ENCODE assay signal across 21 cellular contexts in genomic region chr4:25590171-25590570, GRCh38.
DNase-seq lines count a peak whose midpoint lies in the region; ATAC-seq and TF ChIP-seq lines count a peak whose summit lies in the region.
"Had no signal": no experiment of that assay in that cellular context is flagged by ENCODE, and none has a peak within 500 bp of the region (broad histone marks: within the 10 kb centered on the region; RNA-seq: fewer than 3 reads in every experiment).

No MANE protein-coding gene starts in this region.

- H3K36me3 ChIP-seq in MM.1S (replicated peaks; ENCODE audit: insufficient read depth, low read length), result no peaks in the 10 kb centered on the region
- H3K36me3 ChIP-seq: BLaER1 treated with 17β-estradiol and CSF1 and Interleukin-3, amounts not matched to agents 10 nM and 100 nM had no signal

- no peaks in the 10 kb centered on the region for H3K27me3 ChIP-seq in MM.1S (replicated peaks; ENCODE audit: insufficient read depth, low read length)
- H3K27me3 ChIP-seq: BLaER1 treated with 17β-estradiol and CSF1 and Interleukin-3, amounts not matched to agents 10 nM and 100 nM had no signal

- H4K20me1 ChIP-seq in MM.1S (ENCODE audit: insufficient read depth, low read length), result no peaks in the 10 kb centered on the region
- H4K20me1 ChIP-seq: BLaER1 treated with 17β-estradiol and CSF1 and Interleukin-3, amounts not matched to agents 10 nM and 100 nM had no signal

- no peaks in the 10 kb centered on the region for H3K27me3 Mint-ChIP-seq in WTC11 (ENCODE audit: low read depth)
- H3K27me3 Mint-ChIP-seq in mesothelial cell of epicardium (ENCODE audit: low read depth), result no peaks in the 10 kb centered on the region
- H3K27me3 Mint-ChIP-seq in progenitor cell of endocrine pancreas, result no peaks in the 10 kb centered on the region

- H3K4me1 Mint-ChIP-seq in WTC11 (peaks cover 28% of the 10 kb centered on the region), mesothelial cell of epicardium (peaks cover 5% of the 10 kb centered on the region), progenitor cell of endocrine pancreas (ENCODE audit: low read depth) (no peaks in the 10 kb centered on the region)

- H3K4me3 ChIP-seq in epithelial cell of esophagus (ENCODE audit: low read length) (no peak overlapping the region), MM.1S (ENCODE audit: low read length) (no peak overlapping the region)
- H3K4me3 ChIP-seq: BLaER1 treated with 17β-estradiol and CSF1 and Interleukin-3, amounts not matched to agents 10 nM and 100 nM had no signal

- H3K9me2 ChIP-seq in MM.1S (replicated peaks; ENCODE audit: insufficient read depth, low read length), result no peaks in the 10 kb centered on the region

- no peak overlapping the region for H3K9ac ChIP-seq in MM.1S (ENCODE audit: low read length)
- H3K9ac ChIP-seq: BLaER1 treated with 17β-estradiol and CSF1 and Interleukin-3, amounts not matched to agents 10 nM and 100 nM had no signal

- DNase-seq in EL (peak; percentile 8), WTC11 (ENCODE audit: low spot score) (no peak), epithelial cell of esophagus (ENCODE audit: low read depth) (peak; percentile 17), mesothelial cell of epicardium (ENCODE audit: low spot score in 2 of 2, unreplicated experiment in 2 of 2) (no peak), activated gamma-delta T cell treated with Interleukin-2 at 50 U/mL for 16 hours (no peak), MM.1S (no peak), progenitor cell of endocrine pancreas (ENCODE audit: low spot score, unreplicated experiment) (no peak)
- DNase-seq in activated CD8-positive, alpha-beta memory T cell treated with anti-CD3 and anti-CD28 coated beads, Interleukin-2, amount 50 U/mL, for 4 hours, result no peak
- DNase-seq: CD8-positive, alpha-beta T cell; DND-41; GOT3; Kasumi-1; NCI-H1417; NCI-H187; NCI-H446 treated with DMSO at 0.1 percent for 48 hours; NCI-H526 treated with DMSO at 0.1 percent for 48 hours; RPMI8226; SHP77 had no signal

- no peak overlapping the region for H3K27ac ChIP-seq in MM.1S (ENCODE audit: low read length)
- H3K27ac ChIP-seq: 22Rv1; BLaER1 treated with 17β-estradiol and CSF1 and Interleukin-3, amounts not matched to agents 10 nM and 100 nM had no signal

- CTCF ChIA-PET in WTC11 (lab: Charles Lee), result no interaction called here

- H3K27ac Mint-ChIP-seq in WTC11 (no peak overlapping the region), mesothelial cell of epicardium (peak overlapping the region; percentile 54), progenitor cell of endocrine pancreas (no peak overlapping the region)
- H3K27ac Mint-ChIP-seq: CD8-positive, alpha-beta T cell had no signal

- ATAC-seq in WTC11, result peak; percentile 27; the same call in 1 of the 2 replicates
- ATAC-seq: CD8-positive, alpha-beta T cell; HCT116 had no signal

- no peaks in the 10 kb centered on the region for H3K9me3 ChIP-seq in MM.1S (replicated peaks; ENCODE audit: insufficient read depth, low read length)

- POLR2A ChIA-PET in WTC11 (lab: Charles Lee), result no interaction called here

- no peak for TF ChIP-seq CTCF in WTC11 (IDR thresholded peaks at IDR 0.05)
- no peak for TF ChIP-seq CTCF in epithelial cell of esophagus (IDR thresholded peaks at IDR 0.05; ENCODE audit: insufficient read depth, low read depth, low read length, missing control alignments)
- no peak for TF ChIP-seq CTCF in mesothelial cell of epicardium (IDR thresholded peaks at IDR 0.05; ENCODE audit: unreplicated experiment)
- no peak for TF ChIP-seq CTCF in MM.1S (IDR thresholded peaks at IDR 0.05; ENCODE audit: low read length)
- no peak for TF ChIP-seq CTCF in progenitor cell of endocrine pancreas (IDR thresholded peaks at IDR 0.05; ENCODE audit: unreplicated experiment)

- H3K4me1 ChIP-seq in MM.1S (ENCODE audit: low read length), result no peaks in the 10 kb centered on the region
- H3K4me1 ChIP-seq: BLaER1 treated with 17β-estradiol and CSF1 and Interleukin-3, amounts not matched to agents 10 nM and 100 nM had no signal

- no peak overlapping the region for H2AFZ ChIP-seq in MM.1S (ENCODE audit: low read length)

- H3K4me2 ChIP-seq in MM.1S (ENCODE audit: low read depth, low read length), result no peak overlapping the region
- H3K4me2 ChIP-seq: BLaER1 treated with 17β-estradiol and CSF1 and Interleukin-3, amounts not matched to agents 10 nM and 100 nM had no signal

- H3K9me3 Mint-ChIP-seq in WTC11 (peaks cover 6% of the 10 kb centered on the region), mesothelial cell of epicardium (peaks cover 5% of the 10 kb centered on the region), progenitor cell of endocrine pancreas (ENCODE audit: low read depth) (no peaks in the 10 kb centered on the region)

- H3K4me3 Mint-ChIP-seq in WTC11, result no peak overlapping the region
- H3K4me3 Mint-ChIP-seq in mesothelial cell of epicardium, result no peak overlapping the region
- H3K4me3 Mint-ChIP-seq in progenitor cell of endocrine pancreas (ENCODE audit: low read depth), result no peak overlapping the region
- H3K4me3 Mint-ChIP-seq: CD8-positive, alpha-beta T cell had no signal

- no peaks in the 10 kb centered on the region for H3F3A ChIP-seq in MM.1S (ENCODE audit: insufficient read depth, low read length)

- H3K36me3 Mint-ChIP-seq in WTC11 (peaks cover under 1% of the 10 kb centered on the region; the same call in 1 of the 2 replicates), mesothelial cell of epicardium (peaks cover 2% of the 10 kb centered on the region), progenitor cell of endocrine pancreas (ENCODE audit: insufficient read depth) (no peaks in the 10 kb centered on the region)
- H3K36me3 Mint-ChIP-seq: CD8-positive, alpha-beta T cell had no signal

- H3K79me2 ChIP-seq in MM.1S (ENCODE audit: low read length), result no peaks in the 10 kb centered on the region

TF ChIP-seq in WTC11, 78 proteins besides CTCF, POLR2A, EP300 and RAD21 (continues in another document):
- no peak for TF ChIP-seq MXD4 (CRISPR knock-in tag; IDR thresholded peaks at IDR 0.05; ENCODE audit: borderline replicate concordance)
- no peak for TF ChIP-seq SP1 (CRISPR knock-in tag; conservative IDR thresholded peaks at IDR 0.05)
- no peak for TF ChIP-seq ZNF425 (CRISPR knock-in tag; conservative IDR thresholded peaks at IDR 0.05)
- no peak for TF ChIP-seq ZNF671 (CRISPR knock-in tag; IDR thresholded peaks at IDR 0.05)
- no peak for TF ChIP-seq ZNF396 (CRISPR knock-in tag; IDR thresholded peaks at IDR 0.05; ENCODE audit: borderline replicate concordance)
- TF ChIP-seq ZNF263 (CRISPR knock-in tag; IDR thresholded peaks at IDR 0.05; ENCODE audit: low read depth), result no peak
- TF ChIP-seq ATF3 (CRISPR knock-in tag; conservative IDR thresholded peaks at IDR 0.05), result no peak
- TF ChIP-seq E2F4 (CRISPR knock-in tag; IDR thresholded peaks at IDR 0.05; ENCODE audit: borderline replicate concordance, low read depth), result no peak
- no peak for TF ChIP-seq JUN (CRISPR knock-in tag; IDR thresholded peaks at IDR 0.05)

Comparison
In these comparisons a context has a peak if more than half of its experiments do, and no peak if none do; other contexts are left out.
1. DNase-seq: peak in EL (single experiment) and epithelial cell of esophagus (single experiment); none in WTC11 (single experiment), mesothelial cell of epicardium (0 of 2), activated gamma-delta T cell treated with Interleukin-2 at 50 U/mL for 16 hours (single experiment), MM.1S (single experiment), progenitor cell of endocrine pancreas (single experiment) and activated CD8-positive, alpha-beta memory T cell treated with anti-CD3 and anti-CD28 coated beads, Interleukin-2, amount 50 U/mL, for 4 hours (single experiment).